1 cellular context compared by ENCODE assay signal in genomic region chr11:34201130-34201529, GRCh38.
TF ChIP-seq lines count a peak whose summit lies in the region.

No MANE protein-coding gene starts in this region.

TF ChIP-seq in HEK293, 187 proteins besides CTCF, POLR2A, EP300 and RAD21 (continued from another document):
- TF ChIP-seq, protein P1, sequence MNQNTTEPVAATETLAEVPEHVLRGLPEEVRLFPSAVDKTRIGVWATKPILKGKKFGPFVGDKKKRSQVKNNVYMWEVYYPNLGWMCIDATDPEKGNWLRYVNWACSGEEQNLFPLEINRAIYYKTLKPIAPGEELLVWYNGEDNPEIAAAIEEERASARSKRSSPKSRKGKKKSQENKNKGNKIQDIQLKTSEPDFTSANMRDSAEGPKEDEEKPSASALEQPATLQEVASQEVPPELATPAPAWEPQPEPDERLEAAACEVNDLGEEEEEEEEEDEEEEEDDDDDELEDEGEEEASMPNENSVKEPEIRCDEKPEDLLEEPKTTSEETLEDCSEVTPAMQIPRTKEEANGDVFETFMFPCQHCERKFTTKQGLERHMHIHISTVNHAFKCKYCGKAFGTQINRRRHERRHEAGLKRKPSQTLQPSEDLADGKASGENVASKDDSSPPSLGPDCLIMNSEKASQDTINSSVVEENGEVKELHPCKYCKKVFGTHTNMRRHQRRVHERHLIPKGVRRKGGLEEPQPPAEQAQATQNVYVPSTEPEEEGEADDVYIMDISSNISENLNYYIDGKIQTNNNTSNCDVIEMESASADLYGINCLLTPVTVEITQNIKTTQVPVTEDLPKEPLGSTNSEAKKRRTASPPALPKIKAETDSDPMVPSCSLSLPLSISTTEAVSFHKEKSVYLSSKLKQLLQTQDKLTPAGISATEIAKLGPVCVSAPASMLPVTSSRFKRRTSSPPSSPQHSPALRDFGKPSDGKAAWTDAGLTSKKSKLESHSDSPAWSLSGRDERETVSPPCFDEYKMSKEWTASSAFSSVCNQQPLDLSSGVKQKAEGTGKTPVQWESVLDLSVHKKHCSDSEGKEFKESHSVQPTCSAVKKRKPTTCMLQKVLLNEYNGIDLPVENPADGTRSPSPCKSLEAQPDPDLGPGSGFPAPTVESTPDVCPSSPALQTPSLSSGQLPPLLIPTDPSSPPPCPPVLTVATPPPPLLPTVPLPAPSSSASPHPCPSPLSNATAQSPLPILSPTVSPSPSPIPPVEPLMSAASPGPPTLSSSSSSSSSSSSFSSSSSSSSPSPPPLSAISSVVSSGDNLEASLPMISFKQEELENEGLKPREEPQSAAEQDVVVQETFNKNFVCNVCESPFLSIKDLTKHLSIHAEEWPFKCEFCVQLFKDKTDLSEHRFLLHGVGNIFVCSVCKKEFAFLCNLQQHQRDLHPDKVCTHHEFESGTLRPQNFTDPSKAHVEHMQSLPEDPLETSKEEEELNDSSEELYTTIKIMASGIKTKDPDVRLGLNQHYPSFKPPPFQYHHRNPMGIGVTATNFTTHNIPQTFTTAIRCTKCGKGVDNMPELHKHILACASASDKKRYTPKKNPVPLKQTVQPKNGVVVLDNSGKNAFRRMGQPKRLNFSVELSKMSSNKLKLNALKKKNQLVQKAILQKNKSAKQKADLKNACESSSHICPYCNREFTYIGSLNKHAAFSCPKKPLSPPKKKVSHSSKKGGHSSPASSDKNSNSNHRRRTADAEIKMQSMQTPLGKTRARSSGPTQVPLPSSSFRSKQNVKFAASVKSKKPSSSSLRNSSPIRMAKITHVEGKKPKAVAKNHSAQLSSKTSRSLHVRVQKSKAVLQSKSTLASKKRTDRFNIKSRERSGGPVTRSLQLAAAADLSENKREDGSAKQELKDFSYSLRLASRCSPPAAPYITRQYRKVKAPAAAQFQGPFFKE (tag by site-specific recombination; IDR thresholded peaks at IDR 0.05; ENCODE audit: borderline replicate concordance) = no peak
- TF ChIP-seq ZNF366 (tag by site-specific recombination; conservative IDR thresholded peaks at IDR 0.05) (no peak), ZFP3 (tag by site-specific recombination; IDR thresholded peaks at IDR 0.05; ENCODE audit: low read depth) (no peak)
